In the genomic region with DNA sequence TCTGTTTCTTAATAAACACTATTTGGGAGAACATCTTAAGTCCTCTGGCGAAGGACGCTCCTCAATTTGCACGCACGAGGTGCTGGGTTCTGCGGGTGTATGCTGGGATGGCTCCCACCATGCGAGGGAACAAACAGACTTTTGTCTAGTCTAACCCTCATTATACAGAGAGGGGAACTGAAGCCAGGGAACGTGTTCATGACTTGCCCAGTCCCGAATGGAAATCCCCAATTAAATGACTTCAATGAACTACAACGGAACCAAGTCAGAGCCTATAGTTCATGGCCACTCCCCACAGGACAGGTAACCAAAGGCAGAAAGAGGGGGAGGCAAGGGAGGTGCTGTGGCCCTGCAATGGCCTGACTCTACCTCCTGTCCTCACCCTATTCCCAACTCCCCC, we compare ENCODE assay signal across 13 cellular contexts.
"Had no signal": no experiment of that assay in that cellular context is flagged by ENCODE, and none has a peak within 500 bp of the region (broad histone marks: within the 10 kb centered on the region; RNA-seq: fewer than 3 reads in every experiment).

No MANE protein-coding gene starts in this region.

- H3K9me3 ChIP-seq: gastrocnemius medialis, stomach, thoracic aorta had no signal

- ATAC-seq: activated CD8-positive, alpha-beta T cell treated with anti-CD3 and anti-CD28 coated beads for 36 hours; activated T-cell treated with anti-CD3 and anti-CD28 coated beads, Interleukin-2, amount 50 U/mL, for 72 hours; gastrocnemius medialis; naive thymus-derived CD8-positive, alpha-beta T cell had no signal

- H3K4me3 ChIP-seq: gastrocnemius medialis, stomach, thoracic aorta had no signal

- H3K36me3 ChIP-seq: gastrocnemius medialis, thoracic aorta had no signal

- H3K27ac ChIP-seq: gastrocnemius medialis, thoracic aorta had no signal

- DNase-seq: activated CD4-positive, alpha-beta T cell treated with anti-CD3 and anti-CD28 coated beads for 4 hours; activated CD8-positive, alpha-beta T cell treated with anti-CD3 and anti-CD28 coated beads for 36 hours; activated gamma-delta T cell treated with Interleukin-2 at 50 U/mL for 16 hours; activated T-cell treated with anti-CD3 and anti-CD28 coated beads, Interleukin-2, amount 50 U/mL, for 72 hours; amniotic stem cell; cortex of kidney; effector CD8-positive, alpha-beta T cell; gastrocnemius medialis; naive thymus-derived CD8-positive, alpha-beta T cell; stimulated activated CD4-positive, alpha-beta T cell treated with anti-CD3 and anti-CD28 coated beads, Interleukin-1b, Interleukin-23, amount 100 ng/mL, for 48 hours; stomach had no signal

- H3K27me3 ChIP-seq: gastrocnemius medialis, stomach had no signal

- FAIRE-seq: islet of Langerhans had no signal
